ENCODE assay signal across 9 cellular contexts in the genomic region with DNA sequence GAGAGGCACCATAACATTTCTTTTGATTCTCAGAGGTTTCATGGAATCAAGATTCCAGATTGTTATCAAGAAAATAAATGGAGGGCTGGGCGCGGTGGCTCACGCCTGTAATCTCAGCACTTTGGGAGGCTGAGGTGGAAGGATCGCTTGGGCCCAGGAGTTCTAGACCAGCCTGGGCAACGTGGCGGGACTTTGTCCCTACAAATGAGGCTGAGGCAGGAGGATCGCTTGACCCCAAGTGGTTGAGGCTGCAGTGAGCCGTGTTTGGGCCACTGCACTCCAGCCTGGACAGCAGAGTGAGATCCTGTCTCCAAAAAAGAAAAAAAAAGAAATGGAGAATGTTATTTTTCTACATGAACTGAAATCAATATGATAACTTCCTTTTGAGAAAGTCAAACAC. TPM values are rescaled to one million over a fixed set of nuclear protein-coding genes. Genes with fewer than 3 reads are reported as not detected.
A peak's percentile ranks its signal among the peaks of the same experiment; 100 is the strongest.
DNase-seq lines count a peak whose midpoint lies in the region; ATAC-seq and TF ChIP-seq lines count a peak whose summit lies in the region.
"Had no signal": no experiment of that assay in that cellular context is flagged by ENCODE, and none has a peak within 500 bp of the region (broad histone marks: within the 10 kb centered on the region; RNA-seq: fewer than 3 reads in every experiment).

No MANE protein-coding gene starts in this region.

- peaks cover 26% of the 10 kb centered on the region for H4K20me1 ChIP-seq in OCI-LY3 (ENCODE audit: insufficient read depth, low read length)
- H4K20me1 ChIP-seq in osteoblast (ENCODE audit: insufficient read depth, low read length), result peaks cover 35% of the 10 kb centered on the region

- intact Hi-C loops in CD8-positive, alpha-beta T cell (cut with DNase I, micrococcal nuclease), result loop anchor here (2.0 to 10.0 kb wide), 13 partner anchors 209 to 1923 kb away; a partner anchor contains a TSS

- DNase-seq in CD8-positive, alpha-beta T cell, result no peak
- no peak for DNase-seq in osteoblast (ENCODE audit: insufficient read length, low spot score, missing footprints)
- DNase-seq in 8988T, result no peak
- no peak for DNase-seq in AG20443 (ENCODE audit: low spot score)
- DNase-seq: stimulated activated CD4-positive, alpha-beta T cell treated with anti-CD3 and anti-CD28 coated beads, Interleukin-12 subunit alpha, Interleukin-12 subunit beta, amount 100 ng/mL, for 4 hours had no signal

- peaks cover 36% of the 10 kb centered on the region for H3K36me3 Mint-ChIP-seq in CD8-positive, alpha-beta T cell

- no peaks in the 10 kb centered on the region for H3K9me3 ChIP-seq in CD8-positive, alpha-beta T cell (ENCODE audit: low read length)
- no peaks in the 10 kb centered on the region for H3K9me3 ChIP-seq in OCI-LY3 (ENCODE audit: insufficient read depth, low read length)
- H3K9me3 ChIP-seq in endocrine pancreas (ENCODE audit: control insufficient read depth, low read length), result no peaks in the 10 kb centered on the region
- no peaks in the 10 kb centered on the region for H3K9me3 ChIP-seq in osteoblast (ENCODE audit: low read depth, low read length)

- peak overlapping the region; percentile 97 for H3K9ac ChIP-seq in OCI-LY3 (ENCODE audit: low read length)
- peak overlapping the region; percentile 38 for H3K9ac ChIP-seq in endocrine pancreas (ENCODE audit: control insufficient read depth, insufficient read depth, low read length)

- H3K27ac Mint-ChIP-seq in CD8-positive, alpha-beta T cell, result no peak overlapping the region

- peak overlapping the region; percentile 78 for H3K4me3 ChIP-seq in CD8-positive, alpha-beta T cell (ENCODE audit: low read depth, low read length)
- H3K4me3 ChIP-seq in OCI-LY3 (ENCODE audit: low read length) (peak overlapping the region; percentile 94), endocrine pancreas (ENCODE audit: control insufficient read depth, insufficient read depth, low read length) (peak overlapping the region; percentile 89), osteoblast (ENCODE audit: insufficient read depth, low read length) (peak overlapping the region; percentile 86)

- ATAC-seq in CD8-positive, alpha-beta T cell, result no peak
- ATAC-seq in GM18873 (IDR thresholded peaks at IDR 0.05; ENCODE audit: low FRiP score, unreplicated experiment) (no peak), GM21381 (IDR thresholded peaks at IDR 0.05; ENCODE audit: unreplicated experiment) (no peak)

- peaks cover 6% of the 10 kb centered on the region for H3K36me3 ChIP-seq in CD8-positive, alpha-beta T cell (ENCODE audit: insufficient read depth, low read length)
- peaks cover 36% of the 10 kb centered on the region for H3K36me3 ChIP-seq in OCI-LY3 (replicated peaks; ENCODE audit: low read depth, low read length)
- H3K36me3 ChIP-seq in endocrine pancreas (ENCODE audit: control insufficient read depth, insufficient read depth, low read length), result peaks cover 2% of the 10 kb centered on the region
- peaks cover 18% of the 10 kb centered on the region for H3K36me3 ChIP-seq in osteoblast (ENCODE audit: insufficient read depth, low read length)

- H3K27me3 ChIP-seq in CD8-positive, alpha-beta T cell (ENCODE audit: insufficient read depth, low read length), result no peaks in the 10 kb centered on the region
- no peaks in the 10 kb centered on the region for H3K27me3 ChIP-seq in OCI-LY3 (ENCODE audit: low read depth, low read length)
- H3K27me3 ChIP-seq in endocrine pancreas (ENCODE audit: control insufficient read depth, insufficient read depth, low read length), result no peaks in the 10 kb centered on the region
- no peaks in the 10 kb centered on the region for H3K27me3 ChIP-seq in osteoblast (ENCODE audit: insufficient read depth, low read length)

- H3K4me1 Mint-ChIP-seq in CD8-positive, alpha-beta T cell (ENCODE audit: low read depth), result peaks cover 80% of the 10 kb centered on the region

- H3K4me2 ChIP-seq in OCI-LY3 (ENCODE audit: low read length), result peak overlapping the region; percentile 97
- peak overlapping the region; percentile 85 for H3K4me2 ChIP-seq in osteoblast (ENCODE audit: insufficient read depth, low read length)

- H2AFZ ChIP-seq in OCI-LY3 (ENCODE audit: low read depth, low read length) (no peak overlapping the region), osteoblast (ENCODE audit: low read length) (no peak overlapping the region)

- H3K79me2 ChIP-seq in OCI-LY3 (ENCODE audit: low read length), result peaks cover 97% of the 10 kb centered on the region
- peaks cover 95% of the 10 kb centered on the region for H3K79me2 ChIP-seq in osteoblast (ENCODE audit: insufficient read depth, low read length)

- peak overlapping the region; percentile 99 for H3K4me3 Mint-ChIP-seq in CD8-positive, alpha-beta T cell

- no peak overlapping the region for H3K27ac ChIP-seq in CD8-positive, alpha-beta T cell (ENCODE audit: low read depth, low read length)
- H3K27ac ChIP-seq in OCI-LY3 (ENCODE audit: low read length) (no peak overlapping the region), osteoblast (ENCODE audit: low read depth, low read length) (no peak overlapping the region)

- POLR2A ChIA-PET in CD8-positive, alpha-beta T cell (lab: Charles Lee), result interaction anchor here (1.1 to 2.2 kb wide), 2 partner anchors 12 to 22 kb away, joined by 3 to 12 read pairs; no protein-coding TSS in a partner anchor

- no peaks in the 10 kb centered on the region for H3K9me3 Mint-ChIP-seq in CD8-positive, alpha-beta T cell

- CTCF ChIA-PET in CD8-positive, alpha-beta T cell (lab: Charles Lee), result no interaction called here

- H3K4me1 ChIP-seq in CD8-positive, alpha-beta T cell (ENCODE audit: insufficient read depth, low read length), result peaks cover 52% of the 10 kb centered on the region
- H3K4me1 ChIP-seq in OCI-LY3 (ENCODE audit: low read length), result peaks cover 44% of the 10 kb centered on the region
- H3K4me1 ChIP-seq in endocrine pancreas (ENCODE audit: control insufficient read depth, insufficient read depth, low read length), result peaks cover 28% of the 10 kb centered on the region
- H3K4me1 ChIP-seq in osteoblast (ENCODE audit: insufficient read depth, low read length), result peaks cover 33% of the 10 kb centered on the region

- H3K27me3 Mint-ChIP-seq in CD8-positive, alpha-beta T cell (ENCODE audit: low read depth), result no peaks in the 10 kb centered on the region

- TF ChIP-seq CTCF in CD8-positive, alpha-beta T cell (IDR thresholded peaks at IDR 0.05), result no peak
- TF ChIP-seq CTCF in OCI-LY3 (IDR thresholded peaks at IDR 0.05; ENCODE audit: low read depth, low read length) (no peak), osteoblast (IDR thresholded peaks at IDR 0.05; ENCODE audit: extremely low read depth, low read depth, low read length) (no peak)

RNA-seq across cellular contexts. Expression of a gene that starts 1.3 kb away (rescaled TPM):
- total RNA-seq in CD8-positive, alpha-beta T cell, result 10 to 100 TPM; 15.8 to 18.5 TPM
- 131 and 163 TPM in 2 replicates for total RNA-seq in osteoblast

RNA-seq across cellular contexts. Expression of a gene that starts 1.7 kb away (rescaled TPM):
- total RNA-seq in CD8-positive, alpha-beta T cell, result 10 to 100 TPM; 95.6 to 97.2 TPM
- 71.9 and 75.3 TPM in 2 replicates for total RNA-seq in osteoblast
